In the genomic region with DNA sequence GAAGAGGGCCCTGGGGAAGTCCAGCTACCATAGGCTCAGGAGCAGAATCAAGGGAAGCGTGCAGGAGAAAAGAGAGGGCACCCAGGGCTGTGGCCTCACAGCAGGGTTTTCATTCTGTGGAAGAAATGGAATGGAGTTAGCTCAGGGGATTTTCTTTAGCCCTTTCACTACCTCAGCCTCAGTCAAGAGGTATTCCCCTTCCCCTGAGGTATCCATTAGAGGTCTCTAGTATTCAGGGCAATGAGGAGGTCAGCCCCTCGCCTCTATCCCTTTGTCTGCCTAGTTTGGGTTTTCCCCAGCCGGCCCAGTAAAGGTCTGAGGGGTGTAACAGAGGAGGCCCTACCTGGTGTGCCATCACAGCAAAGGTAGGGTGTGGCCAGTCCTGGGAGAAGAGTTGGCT, we compare ENCODE assay signal across 19 cellular contexts. TPM values are rescaled to one million over a fixed set of nuclear protein-coding genes. Genes with fewer than 3 reads are reported as not detected.
DNase-seq lines count a peak whose midpoint lies in the region; ATAC-seq, FAIRE-seq and TF ChIP-seq lines count a peak whose summit lies in the region.
"Had no signal": no experiment of that assay in that cellular context is flagged by ENCODE, and none has a peak within 500 bp of the region (broad histone marks: within the 10 kb centered on the region; RNA-seq: fewer than 3 reads in every experiment).

No MANE protein-coding gene starts in this region.

- H3K4me3 ChIP-seq in GM12865 (ENCODE audit: low read depth, low read length), result no peak overlapping the region
- H3K4me3 ChIP-seq in GM23338, result no peak overlapping the region
- no peak overlapping the region for H3K4me3 ChIP-seq in H1 (ENCODE audit: extremely low read depth in 1 of 4, insufficient read depth in 2 of 4, low read depth in 3 of 4, low read length in 4 of 4)
- H3K4me3 ChIP-seq: BLaER1 treated with 17β-estradiol and CSF1 and Interleukin-3, amounts not matched to agents 10 nM and 100 nM had no signal

- no peak overlapping the region for H3K4ac ChIP-seq in H1 (replicated peaks; ENCODE audit: insufficient read length, low read depth, low read length)

- FAIRE-seq in H1 (lab: Jason Lieb, UNC), result no peak
- FAIRE-seq: GM18507, HTR-8/SVneo had no signal

- no peaks in the 10 kb centered on the region for H3K4me1 Mint-ChIP-seq in GM23338
- peaks cover 10 to 12% of the 10 kb centered on the region in 2 donors for H3K4me1 Mint-ChIP-seq in stimulated activated naive B cell treated with anti-CD40 and anti-IgM and Interleukin-4, amounts not matched to agents 10 μg/mL and 1 μg/mL and 100 μg/mL, for 72 hours
- H3K4me1 Mint-ChIP-seq: CD4-positive, CD25-positive, alpha-beta regulatory T cell had no signal

- H3K4me2 ChIP-seq in GM23338, result no peak overlapping the region
- no peak overlapping the region for H3K4me2 ChIP-seq in H1 (ENCODE audit: insufficient read depth in 1 of 2, low read depth in 2 of 2, low read length in 2 of 2)
- H3K4me2 ChIP-seq: BLaER1 treated with 17β-estradiol and CSF1 and Interleukin-3, amounts not matched to agents 10 nM and 100 nM had no signal

- H3K36me3 ChIP-seq in GM23338 (ENCODE audit: insufficient read depth) (no peaks in the 10 kb centered on the region), H1 (ENCODE audit: control insufficient read depth in 2 of 4, insufficient read depth in 4 of 4, low read length in 3 of 4) (no peaks in the 10 kb centered on the region)
- H3K36me3 ChIP-seq: BLaER1 treated with 17β-estradiol and CSF1 and Interleukin-3, amounts not matched to agents 10 nM and 100 nM had no signal

- no peak for TF ChIP-seq CTCF in GM12865 (IDR thresholded peaks at IDR 0.05; ENCODE audit: insufficient read depth, low read depth, low read length, missing control alignments)
- TF ChIP-seq CTCF in GM23338 (conservative IDR thresholded peaks at IDR 0.05; ENCODE audit: low read depth in 2 of 2), result no peak
- TF ChIP-seq CTCF in H1 (IDR thresholded peaks at IDR 0.05; ENCODE audit: control extremely low read depth in 1 of 3, insufficient read depth in 1 of 3, low read depth in 1 of 3, low read length in 3 of 3), result no peak

- no peak overlapping the region for H2AFZ ChIP-seq in GM23338
- H2AFZ ChIP-seq in H1 (ENCODE audit: low read length), result 0 out of 2 replicates have a peak overlapping the region, but pooled peaks have one; percentile 29

- H4K5ac ChIP-seq in H1 (ENCODE audit: insufficient read length, low read depth, low read length), result no peak overlapping the region

- CTCF ChIA-PET in H1 (lab: Charles Lee; ENCODE audit: partially characterized antibody), result interaction anchor here (1.0 to 5.7 kb wide), 6 partner anchors 11 to 42 kb away, joined by 3 to 18 read pairs (median 4); no protein-coding TSS in a partner anchor

- H3K56ac ChIP-seq in H1 (replicated peaks; ENCODE audit: insufficient read length, low read depth, low read length), result no peak overlapping the region

- H3K23me2 ChIP-seq in H1 (ENCODE audit: low read depth, low read length), result no peaks in the 10 kb centered on the region

- H3K23ac ChIP-seq in H1 (ENCODE audit: insufficient read length), result no peak overlapping the region

- ATAC-seq in GM23338 (peak; percentile 59), HG03469 (IDR thresholded peaks at IDR 0.05; ENCODE audit: unreplicated experiment) (no peak), HG02884 (IDR thresholded peaks at IDR 0.05; ENCODE audit: unreplicated experiment) (no peak)
- ATAC-seq in stimulated activated naive B cell treated with anti-CD40 and anti-IgM and Interleukin-4, amounts not matched to agents 10 μg/mL and 1 μg/mL and 100 μg/mL, for 72 hours (replicated peaks), result peak; percentile 76 to 96

- no peak overlapping the region for H3K27ac Mint-ChIP-seq in GM23338
- H3K27ac Mint-ChIP-seq in stimulated activated naive B cell treated with anti-CD40 and anti-IgM and Interleukin-4, amounts not matched to agents 10 μg/mL and 1 μg/mL and 100 μg/mL, for 72 hours, result no peak overlapping the region
- H3K27ac Mint-ChIP-seq: CD4-positive, CD25-positive, alpha-beta regulatory T cell had no signal

- no peak overlapping the region for H4K8ac ChIP-seq in H1 (ENCODE audit: extremely low read depth, insufficient read depth, low read length)

- H3K9ac ChIP-seq in H1 (replicated peaks in 1 of 4; ENCODE audit: extremely low read depth in 1 of 4, low read depth in 3 of 4, low read length in 3 of 4), result no peak overlapping the region
- H3K9ac ChIP-seq: BLaER1 treated with 17β-estradiol and CSF1 and Interleukin-3, amounts not matched to agents 10 nM and 100 nM had no signal

- H2BK120ac ChIP-seq in H1 (replicated peaks; ENCODE audit: low read depth, low read length), result no peak overlapping the region

- TF ChIP-seq POLR2A in H1 (IDR thresholded peaks at IDR 0.05; ENCODE audit: control extremely low read depth in 1 of 2, low read depth in 2 of 2, low read length in 2 of 2), result no peak

- no peaks in the 10 kb centered on the region for H3K4me1 ChIP-seq in GM23338 (ENCODE audit: insufficient read depth)
- H3K4me1 ChIP-seq in H1 (replicated peaks in 1 of 4; ENCODE audit: control insufficient read depth in 3 of 4, insufficient read depth in 4 of 4, low read length in 3 of 4), result no peaks in the 10 kb centered on the region; a peak in 1 of 7 replicates
- H3K4me1 ChIP-seq: BLaER1 treated with 17β-estradiol and CSF1 and Interleukin-3, amounts not matched to agents 10 nM and 100 nM had no signal

- H3K18ac ChIP-seq in H1 (ENCODE audit: extremely low read depth, low read length), result no peak overlapping the region

- H4K91ac ChIP-seq in H1 (replicated peaks; ENCODE audit: insufficient read length, low read length), result peak overlapping the region; percentile 13

- H2BK15ac ChIP-seq in H1 (ENCODE audit: low read length), result no peak overlapping the region

- H3K27me3 ChIP-seq in GM23338 (ENCODE audit: insufficient read depth) (no peaks in the 10 kb centered on the region), H1 (replicated peaks in 1 of 4; ENCODE audit: control insufficient read depth in 3 of 4, extremely low read depth in 1 of 4, insufficient read depth in 3 of 4, low read length in 3 of 4) (no peaks in the 10 kb centered on the region)
- H3K27me3 ChIP-seq: BLaER1 treated with 17β-estradiol and CSF1 and Interleukin-3, amounts not matched to agents 10 nM and 100 nM had no signal

- TF ChIP-seq RAD21 in H1 (IDR thresholded peaks at IDR 0.05 in 1 of 2, conservative IDR thresholded peaks at IDR 0.05 in 1 of 2; ENCODE audit: low read depth in 2 of 2, low read length in 2 of 2), result no peak

- H3K79me2 ChIP-seq in GM23338 (replicated peaks; ENCODE audit: insufficient read depth) (no peaks in the 10 kb centered on the region), H1 (ENCODE audit: control insufficient read depth in 1 of 2, insufficient read depth in 2 of 2, low read length in 2 of 2) (no peaks in the 10 kb centered on the region)

- TF ChIP-seq EP300 in H1 (IDR thresholded peaks at IDR 0.05; ENCODE audit: borderline replicate concordance in 1 of 2, low read depth in 2 of 2, low read length in 2 of 2), result no peak

- peaks cover 4% of the 10 kb centered on the region for H3K27me3 Mint-ChIP-seq in GM23338 (ENCODE audit: insufficient read depth, low read depth, poor library complexity)
- H3K27me3 Mint-ChIP-seq in stimulated activated naive B cell treated with anti-CD40 and anti-IgM and Interleukin-4, amounts not matched to agents 10 μg/mL and 1 μg/mL and 100 μg/mL, for 72 hours, result peaks cover 10 to 20% of the 10 kb centered on the region in 2 donors

- no peak overlapping the region for H3K14ac ChIP-seq in H1 (ENCODE audit: insufficient read length)

- no peaks in the 10 kb centered on the region for H4K20me1 ChIP-seq in GM23338 (replicated peaks; ENCODE audit: insufficient read depth)
- no peaks in the 10 kb centered on the region for H4K20me1 ChIP-seq in H1 (replicated peaks in 1 of 2; ENCODE audit: control insufficient read depth in 1 of 2, insufficient read depth in 2 of 2, low read length in 2 of 2)
- H4K20me1 ChIP-seq: BLaER1 treated with 17β-estradiol and CSF1 and Interleukin-3, amounts not matched to agents 10 nM and 100 nM had no signal

- H3K79me1 ChIP-seq in H1 (ENCODE audit: low read depth, low read length), result no peaks in the 10 kb centered on the region

- no peaks in the 10 kb centered on the region for H3K36me3 Mint-ChIP-seq in GM23338 (ENCODE audit: low read depth)
- no peaks in the 10 kb centered on the region for H3K36me3 Mint-ChIP-seq in stimulated activated naive B cell treated with anti-CD40 and anti-IgM and Interleukin-4, amounts not matched to agents 10 μg/mL and 1 μg/mL and 100 μg/mL, for 72 hours
- H3K36me3 Mint-ChIP-seq: CD4-positive, CD25-positive, alpha-beta regulatory T cell had no signal

- no peak overlapping the region for H2AK5ac ChIP-seq in H1 (ENCODE audit: low read depth, low read length)

- H2BK20ac ChIP-seq in H1 (ENCODE audit: low read length), result no peak overlapping the region

- WGBS in H1 (ENCODE audit: extremely low coverage in 1 of 2, insufficient coverage in 1 of 2, insufficient read length in 1 of 2, insufficient replicate concordance in 2 of 2, low coverage in 1 of 2, low lambda C conversion rate in 2 of 2, missing lambda C conversion rate in 1 of 2), 2 experiments, result 83% methylated on average over 3 of the region's 3 CpGs; no CpG with 5 or more reads in 1 of the 2 experiments

- H3K9me3 ChIP-seq in H1 (ENCODE audit: insufficient read depth in 2 of 2, low read depth in 1 of 2, low read length in 1 of 2), result no peaks in the 10 kb centered on the region
- H3K9me3 ChIP-seq: BLaER1 treated with 17β-estradiol and CSF1 and Interleukin-3, amounts not matched to agents 10 nM and 100 nM had no signal

- no peaks in the 10 kb centered on the region for H3F3A ChIP-seq in GM23338 (replicated peaks; ENCODE audit: low read depth)

- no peak overlapping the region for H3K4me3 Mint-ChIP-seq in GM23338
- no peak overlapping the region for H3K4me3 Mint-ChIP-seq in stimulated activated naive B cell treated with anti-CD40 and anti-IgM and Interleukin-4, amounts not matched to agents 10 μg/mL and 1 μg/mL and 100 μg/mL, for 72 hours
- H3K4me3 Mint-ChIP-seq: CD4-positive, CD25-positive, alpha-beta regulatory T cell had no signal

- POLR2A ChIA-PET in H1 (lab: Charles Lee; ENCODE audit: partially characterized antibody), result interaction anchor here (0.9 to 1.0 kb wide), 2 partner anchors 11 to 12 kb away, joined by 3 to 5 read pairs; no protein-coding TSS in a partner anchor

- no peak overlapping the region; the same call in 1 of the 2 replicates for H2BK5ac ChIP-seq in H1 (ENCODE audit: low read depth, low read length)

- no peaks in the 10 kb centered on the region; the same call in 1 of the 2 replicates for H3K9me2 ChIP-seq in GM23338 (ENCODE audit: insufficient read depth)

- H3K27ac ChIP-seq in GM23338 (ENCODE audit: low read depth) (no peak overlapping the region), H1 (ENCODE audit: low read depth, low read length) (no peak overlapping the region)
- H3K27ac ChIP-seq: BLaER1 treated with 17β-estradiol and CSF1 and Interleukin-3, amounts not matched to agents 10 nM and 100 nM had no signal

- H2BK12ac ChIP-seq in H1 (ENCODE audit: low read depth, low read length), result no peak overlapping the region

- H3K9me3 Mint-ChIP-seq in GM23338, result no peaks in the 10 kb centered on the region
- H3K9me3 Mint-ChIP-seq in stimulated activated naive B cell treated with anti-CD40 and anti-IgM and Interleukin-4, amounts not matched to agents 10 μg/mL and 1 μg/mL and 100 μg/mL, for 72 hours, result no peaks in the 10 kb centered on the region
- H3K9me3 Mint-ChIP-seq: CD4-positive, CD25-positive, alpha-beta regulatory T cell had no signal

- DNase-seq in GM12865 (ENCODE audit: low read depth) (peak; percentile 13), GM23338 (ENCODE audit: low spot score) (no peak), H1 (ENCODE audit: low read depth in 1 of 2, low spot score in 2 of 2) (no peak), NCI-H1092 treated with DMSO at 0.1 percent for 48 hours (lab: John Stamatoyannopoulos, UW) (no peak), NCI-H510A treated with DMSO at 0.1 percent for 48 hours (lab: John Stamatoyannopoulos, UW) (no peak)
- no peak for DNase-seq in stimulated activated naive B cell treated with anti-CD40 and anti-IgM and Interleukin-4, amounts not matched to agents 10 μg/mL and 1 μg/mL and 100 μg/mL, for 72 hours
- DNase-seq: ACHN; Calu3; CD4-positive, CD25-positive, alpha-beta regulatory T cell; DMS 273 treated with DMSO at 0.1 percent for 48 hours; H7; Kasumi-1 had no signal

RNA-seq across cellular contexts. Expression of gene GFRA3, which starts 21.5 kb away (rescaled TPM):
- total RNA-seq in GM23338 (2014; rRNA removed; shearing (Covaris generic)), result 0.39 and 1.1 TPM in 2 replicates
- polyA plus RNA-seq in GM23338 (2016; fragmentation: Nextera tagmentation; extraction: Ambion mirVana) (1.1 and 1.2 TPM in 2 replicates), H1 (2011; rRNA removed) (3.4 TPM in 2 replicates)
- 0.88 and 1.2 TPM in 2 replicates for total RNA-seq in H1 (2021; fragmentation: NEBNext Ultra II Directional; extraction: Animal tissue kit (Norgen Biotek cat#: 25700))
- 1.6 TPM for polyA plus RNA-seq in H1 (2011; cell fraction: cytosol; rRNA removed)
- 2.8 TPM for polyA plus RNA-seq in H1 (2011; cell fraction: nucleus; rRNA removed)
- polyA plus RNA-seq in H1 (2012, experiment 1 of 2), result 1.1 to 2.1 TPM (median 2.0 TPM) in 4 replicates
- 2.5 TPM for polyA plus RNA-seq in H1 (2012, experiment 2 of 2)
- 1.9 TPM for polyA plus RNA-seq in H1 (2013, experiment 1 of 2)
- polyA plus RNA-seq in H1 (2013, experiment 2 of 2), result 2.0 TPM
- 1.4 and 2.2 TPM in 2 replicates for polyA minus RNA-seq in H1 (2011; rRNA and poly(A)+ RNA removed)
- polyA minus RNA-seq in H1 (2011; cell fraction: cytosol; rRNA and poly(A)+ RNA removed), result 0.88 TPM
- 0.70 TPM for polyA minus RNA-seq in H1 (2011; cell fraction: nucleus; rRNA and poly(A)+ RNA removed)
- total RNA-seq: A172; CD4-positive, CD25-positive, alpha-beta regulatory T cell; Daoy had no signal
- polyA plus RNA-seq: CD4-positive, CD25-positive, alpha-beta regulatory T cell had no signal

RNA-seq across cellular contexts. Expression of gene CDC23, which starts 39.8 kb away (rescaled TPM):
- total RNA-seq in GM23338 (2014; rRNA removed; shearing (Covaris generic)), result 43.3 and 45.9 TPM in 2 replicates
- polyA plus RNA-seq in GM23338 (2016; fragmentation: Nextera tagmentation; extraction: Ambion mirVana) (20.2 and 28.0 TPM in 2 replicates), H1 (2011; rRNA removed) (20.9 and 32.6 TPM in 2 replicates)
- 43.6 and 45.7 TPM in 2 replicates for total RNA-seq in H1 (2021; fragmentation: NEBNext Ultra II Directional; extraction: Animal tissue kit (Norgen Biotek cat#: 25700))
- 34.0 TPM for polyA plus RNA-seq in H1 (2011; cell fraction: cytosol; rRNA removed)
- polyA plus RNA-seq in H1 (2011; cell fraction: nucleus; rRNA removed), result 30.4 TPM
- 23.2 to 33.8 TPM (median 26.3 TPM) in 4 replicates for polyA plus RNA-seq in H1 (2012, experiment 1 of 2)
- polyA plus RNA-seq in H1 (2012, experiment 2 of 2), result 6.4 TPM
- 28.1 TPM for polyA plus RNA-seq in H1 (2013, experiment 1 of 2)
- polyA plus RNA-seq in H1 (2013, experiment 2 of 2), result 26.8 TPM
- 37.6 and 45.6 TPM in 2 replicates for polyA minus RNA-seq in H1 (2011; rRNA and poly(A)+ RNA removed)
- polyA minus RNA-seq in H1 (2011; cell fraction: cytosol; rRNA and poly(A)+ RNA removed), result 16.2 TPM
- 43.9 TPM for polyA minus RNA-seq in H1 (2011; cell fraction: nucleus; rRNA and poly(A)+ RNA removed)

Comparison
In these comparisons a context has a peak if more than half of its experiments do, and no peak if none do; other contexts are left out.
1. ATAC-seq: peak in GM23338 (single experiment) and stimulated activated naive B cell treated with anti-CD40 and anti-IgM and Interleukin-4, amounts not matched to agents 10 μg/mL and 1 μg/mL and 100 μg/mL, for 72 hours (2 of 2); none in HG03469 (single experiment) and HG02884 (single experiment).